Comparison of ENCODE assay signal across 9 cellular contexts in genomic region chr2:84940088-84940470, GRCh38. TPM values are rescaled to one million over a fixed set of nuclear protein-coding genes. Genes with fewer than 3 reads are reported as not detected.
DNase-seq lines count a peak whose midpoint lies in the region; ATAC-seq and TF ChIP-seq lines count a peak whose summit lies in the region.
"Had no signal": no experiment of that assay in that cellular context is flagged by ENCODE, and none has a peak within 500 bp of the region (broad histone marks: within the 10 kb centered on the region; RNA-seq: fewer than 3 reads in every experiment).

No MANE protein-coding gene starts in this region.

- no peak overlapping the region for H4K91ac ChIP-seq in IMR-90 (ENCODE audit: insufficient read depth, low read depth, low read length)

- no peak overlapping the region for H3K56ac ChIP-seq in IMR-90 (ENCODE audit: extremely low read depth, insufficient read depth, low read length)

- H4K5ac ChIP-seq in IMR-90 (ENCODE audit: low read depth, low read length), result no peak overlapping the region

- no peaks in the 10 kb centered on the region for H3K27me3 Mint-ChIP-seq in CD8-positive, alpha-beta memory T cell

- DNase-seq in CD8-positive, alpha-beta memory T cell, result no peak
- DNase-seq in IMR-90 (no peak), fibroblast of lung (ENCODE audit: low read depth in 2 of 2) (no peak), NCI-H524 (lab: John Stamatoyannopoulos, UW) (no peak), aorta (no peak), CD1c-positive myeloid dendritic cell (ENCODE audit: extremely low spot score) (no peak), NCI-H1092 treated with DMSO at 0.1 percent for 48 hours (lab: John Stamatoyannopoulos, UW) (no peak)

- H3K4me1 ChIP-seq in CD8-positive, alpha-beta memory T cell (ENCODE audit: insufficient read depth, low read length), result peaks cover 25% of the 10 kb centered on the region
- H3K4me1 ChIP-seq in IMR-90 (ENCODE audit: control insufficient read depth, insufficient read depth, low read length) (no peaks in the 10 kb centered on the region; the same call in 1 of the 2 replicates), fibroblast of lung (ENCODE audit: control insufficient read depth, extremely low read depth, insufficient read depth, low read length) (no peaks in the 10 kb centered on the region), aorta (ENCODE audit: control insufficient read depth in 1 of 2, insufficient read depth in 2 of 2, low read length in 2 of 2) (no peaks in the 10 kb centered on the region)

- H3K27ac ChIP-seq in CD8-positive, alpha-beta memory T cell (ENCODE audit: low read depth, low read length), result peak overlapping the region; percentile 47
- H3K27ac ChIP-seq in IMR-90 (ENCODE audit: insufficient read depth, low read length) (no peak overlapping the region), fibroblast of lung (ENCODE audit: insufficient read depth, low read length) (no peak overlapping the region), aorta (ENCODE audit: low read depth in 1 of 2, low read length in 2 of 2) (no peak overlapping the region)
- H3K27ac ChIP-seq: VCaP had no signal

- H3K18ac ChIP-seq in IMR-90 (ENCODE audit: low read depth, low read length), result no peak overlapping the region

- no peak for TF ChIP-seq POLR2A in IMR-90 (IDR thresholded peaks at IDR 0.05; ENCODE audit: low read depth, low read length)

- no peaks in the 10 kb centered on the region for H3K9me3 ChIP-seq in CD8-positive, alpha-beta memory T cell (ENCODE audit: low read length)
- H3K9me3 ChIP-seq in IMR-90 (ENCODE audit: control insufficient read depth, insufficient read depth, low read length) (no peaks in the 10 kb centered on the region), fibroblast of lung (ENCODE audit: control insufficient read depth, insufficient read depth, low read depth, low read length) (no peaks in the 10 kb centered on the region), aorta (ENCODE audit: control insufficient read depth, low read length) (no peaks in the 10 kb centered on the region)

- no peak for TF ChIP-seq RAD21 in IMR-90 (IDR thresholded peaks at IDR 0.05; ENCODE audit: low read length)

- peak overlapping the region; percentile 54 for H3K4me3 ChIP-seq in CD8-positive, alpha-beta memory T cell (ENCODE audit: low read length)
- H3K4me3 ChIP-seq in IMR-90 (ENCODE audit: insufficient read depth, low read depth, low read length) (no peak overlapping the region), fibroblast of lung (replicated peaks in 1 of 4; ENCODE audit: control extremely low read depth in 1 of 4, insufficient read depth in 1 of 4, low read depth in 3 of 4, low read length in 4 of 4) (no peak overlapping the region), aorta (ENCODE audit: low read length in 2 of 2) (no peak overlapping the region)

- no peak overlapping the region for H2BK120ac ChIP-seq in IMR-90 (ENCODE audit: low read depth, low read length)

- no peak overlapping the region for H3K23ac ChIP-seq in IMR-90 (ENCODE audit: low read depth, low read length)

- dilution Hi-C loops in IMR-90 (cut with HindIII; ENCODE audit: low sequenced_read_pairs, unreplicated experiment), result no loop called here

- H4K20me1 ChIP-seq in IMR-90 (ENCODE audit: insufficient read depth, low read length) (no peaks in the 10 kb centered on the region), fibroblast of lung (ENCODE audit: control insufficient read depth, extremely low read depth, insufficient read depth, low read length) (no peaks in the 10 kb centered on the region)

- no peak overlapping the region for H2BK15ac ChIP-seq in IMR-90 (ENCODE audit: low read depth, low read length)

- H3K9ac ChIP-seq in IMR-90 (ENCODE audit: low read depth, low read length) (no peak overlapping the region), fibroblast of lung (ENCODE audit: insufficient read depth, low read length) (no peak overlapping the region)

- no peak overlapping the region for H3K14ac ChIP-seq in IMR-90 (replicated peaks; ENCODE audit: low read depth, low read length)

- in situ Hi-C loops in IMR-90 (cut with MboI; ENCODE audit: low sequenced_read_pairs), result no loop called here

- H3K27me3 ChIP-seq in CD8-positive, alpha-beta memory T cell (ENCODE audit: insufficient read depth, low read length, poor library complexity, severe bottlenecking), result no peaks in the 10 kb centered on the region
- H3K27me3 ChIP-seq in IMR-90 (ENCODE audit: control insufficient read depth, insufficient read depth, low read length), result no peaks in the 10 kb centered on the region
- H3K27me3 ChIP-seq in fibroblast of lung (ENCODE audit: control insufficient read depth, insufficient read depth, low read length), result no peaks in the 10 kb centered on the region
- H3K27me3 ChIP-seq in aorta (ENCODE audit: control insufficient read depth in 1 of 2, insufficient read depth in 2 of 2, low read length in 1 of 2), result no peaks in the 10 kb centered on the region

- no peak overlapping the region for H2BK5ac ChIP-seq in IMR-90 (ENCODE audit: low read depth, low read length, poor library complexity, severe bottlenecking)

- peaks cover 0 to 23% of the 10 kb centered on the region in 2 experiments; a peak in 1 of 4 replicates for H3K79me1 ChIP-seq in IMR-90 (ENCODE audit: low read depth in 1 of 2, low read length in 2 of 2)

- TF ChIP-seq CTCF in IMR-90 (conservative IDR thresholded peaks at IDR 0.05; ENCODE audit: low read depth, low read length), result no peak
- TF ChIP-seq CTCF in fibroblast of lung (conservative IDR thresholded peaks at IDR 0.05 in 1 of 2, IDR thresholded peaks at IDR 0.05 in 1 of 2; ENCODE audit: low read depth in 1 of 2, low read length in 2 of 2), result no peak

- H3K4me1 Mint-ChIP-seq in CD8-positive, alpha-beta memory T cell, result peaks cover 26 to 42% (median 41%) of the 10 kb centered on the region in 3 donors

- peaks cover 5% of the 10 kb centered on the region for H3K9me1 ChIP-seq in IMR-90 (ENCODE audit: insufficient read depth, low read length)

- peak overlapping the region; percentile 11 for H2AK9ac ChIP-seq in IMR-90 (replicated peaks; ENCODE audit: low read depth, low read length, poor library complexity)

- BruUV-seq in IMR-90 (replicated peaks; lab: Mats Ljungman, UMichigan), result no TSS peak

- H2AFZ ChIP-seq in IMR-90 (replicated peaks; ENCODE audit: low read length, poor library complexity), result no peak overlapping the region
- H2AFZ ChIP-seq in fibroblast of lung (ENCODE audit: low read length), result peak overlapping the region; percentile 55

- H3K9me3 Mint-ChIP-seq in CD8-positive, alpha-beta memory T cell, result no peaks in the 10 kb centered on the region

- CTCF ChIA-PET in CD8-positive, alpha-beta memory T cell (lab: Charles Lee), result interaction anchor here (0.7 to 9.8 kb wide), 8 partner anchors 9 to 157 kb away, joined by 3 to 97 read pairs (median 4); no protein-coding TSS in a partner anchor
- CTCF ChIA-PET in IMR-90 (lab: Yijun Ruan, JAX), result interaction anchor here (1.6 kb wide), 1 partner anchor 14 kb away, joined by 5 read pairs; no protein-coding TSS in a partner anchor

- POLR2A ChIA-PET in CD8-positive, alpha-beta memory T cell (lab: Charles Lee), result interaction anchor here (0.8 to 5.1 kb wide), 7 partner anchors 10 to 60 kb away, joined by 3 to 46 read pairs (median 5); partner anchors contain the start of genes KCMF1 and TRABD2A
- POLR2A ChIA-PET in IMR-90 (lab: Charles Lee; ENCODE audit: unreplicated experiment), result no interaction called here

- ATAC-seq in GM21381 (IDR thresholded peaks at IDR 0.05; ENCODE audit: unreplicated experiment) (peak; percentile 4), IMR-90 (ENCODE audit: low read depth) (no peak), aorta (ENCODE audit: low FRiP score) (no peak)

- no peaks in the 10 kb centered on the region for H3K36me3 ChIP-seq in CD8-positive, alpha-beta memory T cell (ENCODE audit: insufficient read depth, low read length)
- H3K36me3 ChIP-seq in IMR-90 (ENCODE audit: control insufficient read depth, insufficient read depth, low read length) (no peaks in the 10 kb centered on the region), fibroblast of lung (ENCODE audit: control insufficient read depth, insufficient read depth, low read length) (no peaks in the 10 kb centered on the region), aorta (ENCODE audit: control insufficient read depth in 1 of 2, insufficient read depth in 2 of 2, low read length in 1 of 2) (no peaks in the 10 kb centered on the region)

- no peak overlapping the region for H2AK5ac ChIP-seq in IMR-90 (ENCODE audit: low read depth, low read length)

- no peak overlapping the region for H4K8ac ChIP-seq in IMR-90 (ENCODE audit: low read depth in 2 of 2, low read length in 2 of 2)

- H3K4me2 ChIP-seq in IMR-90 (ENCODE audit: low read depth, low read length) (no peak overlapping the region), fibroblast of lung (ENCODE audit: extremely low read depth, insufficient read depth, low read length) (no peak overlapping the region)

- H2BK20ac ChIP-seq in IMR-90 (ENCODE audit: low read depth, low read length), result no peak overlapping the region

- no peak overlapping the region for H3K4ac ChIP-seq in IMR-90 (ENCODE audit: low read depth, low read length)

- peak overlapping the region; percentile 39 to 91 (median 81) for H3K4me3 Mint-ChIP-seq in CD8-positive, alpha-beta memory T cell

- H3K27ac Mint-ChIP-seq in CD8-positive, alpha-beta memory T cell, result peak overlapping the region; percentile 92 to 100 (median 97)

- H3K36me3 Mint-ChIP-seq in CD8-positive, alpha-beta memory T cell, result no peaks in the 10 kb centered on the region

- intact Hi-C loops in IMR-90 (cut with micrococcal nuclease), result no loop called here
- intact Hi-C loops in aorta (cut with DNase I), result loop anchor here in 1 of 2 donors (10.0 kb wide), 1 partner anchor 885 kb away; no protein-coding TSS in a partner anchor

- WGBS in IMR-90 (ENCODE audit: extremely low coverage in 2 of 2, insufficient read length in 1 of 2), 2 experiments, result 72% methylated on average over 2 of the region's 3 CpGs; no CpG with 5 or more reads in 1 of the 2 experiments
- WGBS in aorta, 2 donors, result 67 to 69% methylated on average over 3 of the region's 3 CpGs

- no peaks in the 10 kb centered on the region for H3K79me2 ChIP-seq in fibroblast of lung (ENCODE audit: control insufficient read depth, insufficient read depth, low read length)

RNA-seq across cellular contexts. Expression of gene KCMF1, which starts 30.9 kb away (rescaled TPM):
- total RNA-seq in CD8-positive, alpha-beta memory T cell, result 100 to 1,000 TPM in 1 of 2 experiments, 10 to 100 TPM in 1; 98.1 to 105 TPM
- polyA plus RNA-seq in CD8-positive, alpha-beta memory T cell, result 30.7 TPM
- total RNA-seq in IMR-90 (2012; rRNA removed), result 108 and 118 TPM in 2 replicates
- polyA plus RNA-seq in IMR-90 (2012; rRNA removed), result 49.6 and 49.9 TPM in 2 replicates
- polyA plus RNA-seq in IMR-90 (2012; cell fraction: cytosol; rRNA removed), result 7.8 and 8.4 TPM in 2 replicates
- 5.9 and 39.0 TPM in 2 replicates for polyA plus RNA-seq in IMR-90 (2012; cell fraction: nucleus; rRNA removed; ENCODE audit: low replicate concordance)
- total RNA-seq in fibroblast of lung, result 29.3 and 61.8 TPM in 2 replicates
- 104 and 120 TPM in 2 replicates for polyA plus RNA-seq in fibroblast of lung
- polyA plus RNA-seq in fibroblast of lung (2012), result 50.8 and 51.8 TPM in 2 replicates
- 16.6 and 60.2 TPM in 2 replicates for polyA minus RNA-seq in fibroblast of lung (ENCODE audit: low replicate concordance)
- 10 to 100 TPM; 59.1 to 66.7 TPM for total RNA-seq in aorta
- polyA plus RNA-seq in aorta, result 10 to 100 TPM; 37.2 to 42.2 TPM

RNA-seq across cellular contexts. Expression of gene TMSB10, which starts 34.6 kb away (rescaled TPM):
- total RNA-seq in CD8-positive, alpha-beta memory T cell, result 1,000 to 10,000 TPM; 1,121 to 1,125 TPM
- polyA plus RNA-seq in CD8-positive, alpha-beta memory T cell, result 4,836 TPM
- total RNA-seq in IMR-90 (2012; rRNA removed), result 842 and 3,620 TPM in 2 replicates
- polyA plus RNA-seq in IMR-90 (2012; rRNA removed), result 5,527 and 7,531 TPM in 2 replicates
- 7,585 and 16,787 TPM in 2 replicates for polyA plus RNA-seq in IMR-90 (2012; cell fraction: cytosol; rRNA removed)
- 1,357 and 2,658 TPM in 2 replicates for polyA plus RNA-seq in IMR-90 (2012; cell fraction: nucleus; rRNA removed; ENCODE audit: low replicate concordance)
- 8,130 and 10,208 TPM in 2 replicates for total RNA-seq in fibroblast of lung
- 7,414 and 10,645 TPM in 2 replicates for polyA plus RNA-seq in fibroblast of lung
- polyA plus RNA-seq in fibroblast of lung (2012), result 9,984 and 10,031 TPM in 2 replicates
- polyA minus RNA-seq in fibroblast of lung (ENCODE audit: low replicate concordance), result 1,198 and 1,308 TPM in 2 replicates
- total RNA-seq in aorta, result 1,000 to 10,000 TPM in 1 of 2 donors, 100 to 1,000 TPM in 1; 876 to 1,016 TPM
- 1,000 to 10,000 TPM; 1,527 to 2,217 TPM for polyA plus RNA-seq in aorta

RNA-seq across cellular contexts. Expression of gene TRABD2A, which starts 59.2 kb away (rescaled TPM):
- total RNA-seq in CD8-positive, alpha-beta memory T cell, result 10 to 100 TPM; 20.3 to 20.8 TPM
- polyA plus RNA-seq in CD8-positive, alpha-beta memory T cell, result 36.6 TPM
- total RNA-seq in IMR-90 (2012; rRNA removed) (19.7 and 20.3 TPM in 2 replicates), fibroblast of lung (10.8 and 14.4 TPM in 2 replicates), aorta (1 to 10 TPM; 1.1 to 2.2 TPM)
- polyA plus RNA-seq in IMR-90 (2012; rRNA removed) (15.3 and 17.6 TPM in 2 replicates), fibroblast of lung (4.4 and 9.8 TPM in 2 replicates), aorta (1 to 10 TPM in 1 of 2 donors, under 1 TPM in 1; 0.23 to 1.4 TPM)
- 8.1 and 12.6 TPM in 2 replicates for polyA plus RNA-seq in IMR-90 (2012; cell fraction: cytosol; rRNA removed)
- polyA plus RNA-seq in IMR-90 (2012; cell fraction: nucleus; rRNA removed; ENCODE audit: low replicate concordance), result 7.4 and 9.4 TPM in 2 replicates
- 3.6 and 8.7 TPM in 2 replicates for polyA plus RNA-seq in fibroblast of lung (2012)
- 1.8 and 30.6 TPM in 2 replicates for polyA minus RNA-seq in fibroblast of lung (ENCODE audit: low replicate concordance)
